Comparison of ENCODE assay signal across 10 cellular contexts in genomic region chr19:1453525-1454371, GRCh38. TPM values are rescaled to one million over a fixed set of nuclear protein-coding genes. Genes with fewer than 3 reads are reported as not detected.
DNase-seq lines count a peak whose midpoint lies in the region; ATAC-seq, FAIRE-seq and TF ChIP-seq lines count a peak whose summit lies in the region.
"Had no signal": no experiment of that assay in that cellular context is flagged by ENCODE, and none has a peak within 500 bp of the region (broad histone marks: within the 10 kb centered on the region; RNA-seq: fewer than 3 reads in every experiment).

No MANE protein-coding gene starts in this region.

- H3K9ac ChIP-seq in HepG2 (ENCODE audit: insufficient read depth, low read depth, low read length) (no peak overlapping the region), smooth muscle cell (ENCODE audit: low read depth) (no peak overlapping the region)

- H3F3A ChIP-seq in smooth muscle cell (ENCODE audit: low read depth): no peaks in the 10 kb centered on the region

- peaks cover 8% of the 10 kb centered on the region; the same call in 1 of the 2 replicates for H4K20me1 ChIP-seq in HepG2 (ENCODE audit: insufficient read depth, low read length)
- H4K20me1 ChIP-seq in smooth muscle cell (ENCODE audit: low read depth): peaks cover 14% of the 10 kb centered on the region

- ATAC-seq in HepG2 (peak; percentile 10), GM18868 (IDR thresholded peaks at IDR 0.05; ENCODE audit: unreplicated experiment) (no peak), HG03342 (IDR thresholded peaks at IDR 0.05; ENCODE audit: unreplicated experiment) (no peak)
- ATAC-seq: upper lobe of right lung had no signal

- H3K4me3 ChIP-seq in HepG2 (replicated peaks in 1 of 3; ENCODE audit: insufficient read depth in 1 of 3, low read depth in 2 of 3, low read length in 3 of 3): peak overlapping the region in 1 of 3 experiments; percentile 57; a peak in 1 of 6 replicates
- no peak overlapping the region for H3K4me3 ChIP-seq in smooth muscle cell
- H3K4me3 ChIP-seq: adrenal gland, upper lobe of right lung had no signal

- H3K9me3 ChIP-seq in HepG2 (ENCODE audit: low read length) (no peaks in the 10 kb centered on the region), smooth muscle cell (replicated peaks; ENCODE audit: low read depth) (no peaks in the 10 kb centered on the region)
- H3K9me3 ChIP-seq: adrenal gland, upper lobe of right lung had no signal

- H3K27ac ChIP-seq in HepG2 (ENCODE audit: extremely low read length, insufficient read depth, low read length) (no peak overlapping the region), smooth muscle cell (ENCODE audit: low read depth) (no peak overlapping the region)
- H3K27ac ChIP-seq: upper lobe of right lung had no signal

- FAIRE-seq in HepG2 (lab: Jason Lieb, UNC): no peak

- H3K36me3 ChIP-seq in HepG2 (replicated peaks in 1 of 2; ENCODE audit: control insufficient read depth in 1 of 2, insufficient read depth in 2 of 2, low read length in 2 of 2) (no peaks in the 10 kb centered on the region), smooth muscle cell (ENCODE audit: low read depth) (no peaks in the 10 kb centered on the region)
- H3K36me3 ChIP-seq: adrenal gland, upper lobe of right lung had no signal

- TF ChIP-seq EP300 in HepG2 (IDR thresholded peaks at IDR 0.05; ENCODE audit: low read depth in 2 of 2, low read length in 2 of 2): no peak
- no peak for TF ChIP-seq EP300 in HepG2 (CRISPR knock-in tag; IDR thresholded peaks at IDR 0.05; ENCODE audit: borderline replicate concordance)

- TF ChIP-seq CTCF in HepG2 (CRISPR knock-in tag; IDR thresholded peaks at IDR 0.05): peak; percentile 22; the same call in 1 of the 2 replicates
- no peak for TF ChIP-seq CTCF in smooth muscle cell (IDR thresholded peaks at IDR 0.05; ENCODE audit: borderline replicate concordance, insufficient read depth, poor library complexity, severe bottlenecking)

- H3K79me2 ChIP-seq in HepG2 (ENCODE audit: insufficient read depth, low read length): no peaks in the 10 kb centered on the region
- H3K79me2 ChIP-seq in smooth muscle cell (ENCODE audit: low read depth): no peaks in the 10 kb centered on the region

- intact Hi-C loops in HepG2 (cut with micrococcal nuclease; ENCODE audit: unreplicated experiment): no loop called here

- DNase-seq in Ammon's horn (ENCODE audit: low spot score) (peak; percentile 98), HK-2 (ENCODE audit: unreplicated experiment) (peak; percentile 89), astrocyte of the hippocampus (ENCODE audit: low read depth, low spot score) (peak; percentile 71), HepG2 (ENCODE audit: low spot score) (no peak), smooth muscle cell (lab: John Stamatoyannopoulos, UW; ENCODE audit: unreplicated experiment) (no peak)
- no peak for DNase-seq in NK-92 treated with Interleukin-12 subunit alpha and Interleukin-12 subunit beta, amount 100 ng/mL, for 24 hours (lab: John Stamatoyannopoulos, UW)
- DNase-seq: upper lobe of right lung had no signal

- H3K4me1 ChIP-seq in HepG2 (ENCODE audit: insufficient read depth, low read length) (peaks cover 48% of the 10 kb centered on the region), smooth muscle cell (ENCODE audit: low read depth) (peaks cover 11% of the 10 kb centered on the region)
- H3K4me1 ChIP-seq: adrenal gland had no signal

- CTCF ChIA-PET in HepG2 (lab: Yijun Ruan, JAX; ENCODE audit: low intra/inter-chr PET ratio, low total read pairs): no interaction called here

- no TSS peak for BruUV-seq in HepG2 (replicated peaks; lab: Mats Ljungman, UMichigan)

- POLR2A ChIA-PET in HepG2 (lab: Yijun Ruan, JAX): interaction anchor here (0.6 to 4.0 kb wide), 7 partner anchors 10 to 185 kb away, joined by 3 to 34 read pairs (median 5); partner anchors contain the start of genes REEP6 and UQCR11

- H2AFZ ChIP-seq in HepG2 (ENCODE audit: low read length): no peak overlapping the region
- H2AFZ ChIP-seq in smooth muscle cell (ENCODE audit: low read depth): no peak overlapping the region

- WGBS in HepG2 (ENCODE audit: low lambda C conversion rate): 1% methylated on average over 12 of the region's 33 CpGs
- WGBS in smooth muscle cell (ENCODE audit: low lambda C conversion rate): 61% methylated on average over 23 of the region's 33 CpGs

- H3K27me3 ChIP-seq in HepG2 (ENCODE audit: control insufficient read depth in 1 of 2, insufficient read depth in 2 of 2, low read length in 2 of 2) (peaks cover 13 to 76% of the 10 kb centered on the region in 2 experiments), smooth muscle cell (ENCODE audit: low read depth) (peaks cover 79% of the 10 kb centered on the region)

- no peak for TF ChIP-seq POLR2A in HepG2 (IDR thresholded peaks at IDR 0.05; ENCODE audit: insufficient read depth in 1 of 2, low read depth in 2 of 2, low read length in 2 of 2)

- H3K4me2 ChIP-seq in HepG2 (ENCODE audit: low read depth, low read length) (peak overlapping the region; percentile 66), smooth muscle cell (no peak overlapping the region)

- no peak for TF ChIP-seq RAD21 in HepG2 (CRISPR knock-in tag; IDR thresholded peaks at IDR 0.05)

- in situ Hi-C loops in HepG2 (cut with HindIII; ENCODE audit: extremely low pct_ligation_motif_present, low pct_unique_long_range_greater_than_20kb): no loop called here

RNA-seq across cellular contexts. Expression of gene APC2, which starts 3.8 kb away (rescaled TPM):
- total RNA-seq in HepG2 (2016; rRNA removed; fragmentation: Illumina TruSeq; extraction: Trizol) (0.22 TPM in 1 of 2 replicates, not detected in the other), smooth muscle cell (0.09 and 0.18 TPM in 2 replicates)
- total RNA-seq in HepG2 (2016; cell fraction: cytosol; rRNA removed; fragmentation: Illumina TruSeq; extraction: Trizol; ENCODE audit: low read depth): under 0.01 TPM in 1 of 2 replicates, not detected in the other
- total RNA-seq in HepG2 (2016; cell fraction: insoluble cytoplasmic fraction; rRNA removed; fragmentation: Illumina TruSeq; extraction: Trizol): 0.02 and 0.27 TPM in 2 replicates
- 0.24 TPM in 1 of 2 replicates, not detected in the other for total RNA-seq in HepG2 (2016; cell fraction: membrane; rRNA removed; fragmentation: Illumina TruSeq; extraction: Trizol)
- total RNA-seq in HepG2 (2016; cell fraction: nucleus; rRNA removed; fragmentation: Illumina TruSeq; extraction: Trizol): 0.25 and 0.28 TPM in 2 replicates
- polyA plus RNA-seq in HepG2 (2011; rRNA removed) (0.08 and 0.16 TPM in 2 replicates), smooth muscle cell (0.30 and 1.0 TPM in 2 replicates)
- polyA plus RNA-seq in HepG2 (2011; cell fraction: cytosol; rRNA removed): 0.04 and 0.07 TPM in 2 replicates
- 0.37 and 0.61 TPM in 2 replicates for polyA plus RNA-seq in HepG2 (2011; cell fraction: nucleus; rRNA removed)
- 0.11 and 0.28 TPM in 2 replicates for polyA plus RNA-seq in HepG2 (2012)
- not detected in 2 replicates for polyA plus RNA-seq in HepG2 (2016; cell fraction: cytosol; fragmentation: Illumina TruSeq; extraction: Trizol; ENCODE audit: low read depth)
- polyA plus RNA-seq in HepG2 (2016; cell fraction: insoluble cytoplasmic fraction; fragmentation: Illumina TruSeq; extraction: Trizol; ENCODE audit: low read depth): not detected in 2 replicates
- polyA plus RNA-seq in HepG2 (2016; cell fraction: membrane; fragmentation: Illumina TruSeq; extraction: Trizol; ENCODE audit: low read depth): not detected in 2 replicates
- polyA plus RNA-seq in HepG2 (2016; cell fraction: nucleus; fragmentation: Illumina TruSeq; extraction: Trizol; ENCODE audit: insufficient read depth, low read depth): 0.18 and 0.40 TPM in 2 replicates
- polyA minus RNA-seq in HepG2 (2011; rRNA and poly(A)+ RNA removed; ENCODE audit: low replicate concordance): 0.40 and 0.77 TPM in 2 replicates
- polyA minus RNA-seq in HepG2 (2011; cell fraction: cytosol; rRNA and poly(A)+ RNA removed): 0.35 and 0.49 TPM in 2 replicates
- polyA minus RNA-seq in HepG2 (2011; cell fraction: nucleus; rRNA and poly(A)+ RNA removed): 0.52 and 0.75 TPM in 2 replicates

RNA-seq across cellular contexts. Expression of gene RPS15, which starts 15.6 kb away (rescaled TPM):
- total RNA-seq in HepG2 (2016; rRNA removed; fragmentation: Illumina TruSeq; extraction: Trizol) (695 and 780 TPM in 2 replicates), smooth muscle cell (2,033 and 2,744 TPM in 2 replicates)
- total RNA-seq in HepG2 (2016; cell fraction: cytosol; rRNA removed; fragmentation: Illumina TruSeq; extraction: Trizol; ENCODE audit: low read depth): 693 and 734 TPM in 2 replicates
- 654 and 886 TPM in 2 replicates for total RNA-seq in HepG2 (2016; cell fraction: insoluble cytoplasmic fraction; rRNA removed; fragmentation: Illumina TruSeq; extraction: Trizol)
- total RNA-seq in HepG2 (2016; cell fraction: membrane; rRNA removed; fragmentation: Illumina TruSeq; extraction: Trizol): 967 and 1,125 TPM in 2 replicates
- total RNA-seq in HepG2 (2016; cell fraction: nucleus; rRNA removed; fragmentation: Illumina TruSeq; extraction: Trizol): 240 and 299 TPM in 2 replicates
- polyA plus RNA-seq in HepG2 (2011; rRNA removed) (1,411 and 1,504 TPM in 2 replicates), smooth muscle cell (1,180 and 1,250 TPM in 2 replicates)
- polyA plus RNA-seq in HepG2 (2011; cell fraction: cytosol; rRNA removed): 2,214 and 3,196 TPM in 2 replicates
- polyA plus RNA-seq in HepG2 (2011; cell fraction: nucleus; rRNA removed): 923 and 1,023 TPM in 2 replicates
- polyA plus RNA-seq in HepG2 (2012): 1,504 and 2,202 TPM in 2 replicates
- 1,868 and 2,054 TPM in 2 replicates for polyA plus RNA-seq in HepG2 (2016; cell fraction: cytosol; fragmentation: Illumina TruSeq; extraction: Trizol; ENCODE audit: low read depth)
- 1,628 and 1,692 TPM in 2 replicates for polyA plus RNA-seq in HepG2 (2016; cell fraction: insoluble cytoplasmic fraction; fragmentation: Illumina TruSeq; extraction: Trizol; ENCODE audit: low read depth)
- polyA plus RNA-seq in HepG2 (2016; cell fraction: membrane; fragmentation: Illumina TruSeq; extraction: Trizol; ENCODE audit: low read depth): 2,328 and 2,419 TPM in 2 replicates
- 895 and 898 TPM in 2 replicates for polyA plus RNA-seq in HepG2 (2016; cell fraction: nucleus; fragmentation: Illumina TruSeq; extraction: Trizol; ENCODE audit: insufficient read depth, low read depth)
- 538 and 916 TPM in 2 replicates for polyA minus RNA-seq in HepG2 (2011; rRNA and poly(A)+ RNA removed; ENCODE audit: low replicate concordance)
- 647 and 682 TPM in 2 replicates for polyA minus RNA-seq in HepG2 (2011; cell fraction: cytosol; rRNA and poly(A)+ RNA removed)
- 109 and 140 TPM in 2 replicates for polyA minus RNA-seq in HepG2 (2011; cell fraction: nucleus; rRNA and poly(A)+ RNA removed)

RNA-seq across cellular contexts. Expression of gene C19orf25, which starts 25.3 kb away (rescaled TPM):
- total RNA-seq in HepG2 (2016; rRNA removed; fragmentation: Illumina TruSeq; extraction: Trizol) (32.3 and 32.4 TPM in 2 replicates), smooth muscle cell (10.0 and 15.2 TPM in 2 replicates)
- total RNA-seq in HepG2 (2016; cell fraction: cytosol; rRNA removed; fragmentation: Illumina TruSeq; extraction: Trizol; ENCODE audit: low read depth): 11.9 and 13.3 TPM in 2 replicates
- total RNA-seq in HepG2 (2016; cell fraction: insoluble cytoplasmic fraction; rRNA removed; fragmentation: Illumina TruSeq; extraction: Trizol): 34.4 and 35.4 TPM in 2 replicates
- 33.2 and 36.2 TPM in 2 replicates for total RNA-seq in HepG2 (2016; cell fraction: membrane; rRNA removed; fragmentation: Illumina TruSeq; extraction: Trizol)
- total RNA-seq in HepG2 (2016; cell fraction: nucleus; rRNA removed; fragmentation: Illumina TruSeq; extraction: Trizol): 15.1 and 17.1 TPM in 2 replicates
- polyA plus RNA-seq in HepG2 (2011; rRNA removed) (14.2 and 19.5 TPM in 2 replicates), smooth muscle cell (27.9 and 42.2 TPM in 2 replicates)
- polyA plus RNA-seq in HepG2 (2011; cell fraction: cytosol; rRNA removed): 18.3 and 24.5 TPM in 2 replicates
- 33.5 and 34.3 TPM in 2 replicates for polyA plus RNA-seq in HepG2 (2011; cell fraction: nucleus; rRNA removed)
- polyA plus RNA-seq in HepG2 (2012): 9.6 and 14.8 TPM in 2 replicates
- 11.7 and 15.7 TPM in 2 replicates for polyA plus RNA-seq in HepG2 (2016; cell fraction: cytosol; fragmentation: Illumina TruSeq; extraction: Trizol; ENCODE audit: low read depth)
- polyA plus RNA-seq in HepG2 (2016; cell fraction: insoluble cytoplasmic fraction; fragmentation: Illumina TruSeq; extraction: Trizol; ENCODE audit: low read depth): 31.7 and 32.0 TPM in 2 replicates
- 25.3 and 26.3 TPM in 2 replicates for polyA plus RNA-seq in HepG2 (2016; cell fraction: membrane; fragmentation: Illumina TruSeq; extraction: Trizol; ENCODE audit: low read depth)
- polyA plus RNA-seq in HepG2 (2016; cell fraction: nucleus; fragmentation: Illumina TruSeq; extraction: Trizol; ENCODE audit: insufficient read depth, low read depth): 30.3 and 33.5 TPM in 2 replicates
- polyA minus RNA-seq in HepG2 (2011; rRNA and poly(A)+ RNA removed; ENCODE audit: low replicate concordance): 15.8 and 20.8 TPM in 2 replicates
- polyA minus RNA-seq in HepG2 (2011; cell fraction: cytosol; rRNA and poly(A)+ RNA removed): 8.7 and 9.4 TPM in 2 replicates
- 13.3 and 13.6 TPM in 2 replicates for polyA minus RNA-seq in HepG2 (2011; cell fraction: nucleus; rRNA and poly(A)+ RNA removed)

RNA-seq across cellular contexts. Expression of gene PCSK4, which starts 36.4 kb away (rescaled TPM):
- 0.52 and 2.0 TPM in 2 replicates for total RNA-seq in HepG2 (2016; rRNA removed; fragmentation: Illumina TruSeq; extraction: Trizol)
- 0.91 and 1.2 TPM in 2 replicates for total RNA-seq in HepG2 (2016; cell fraction: cytosol; rRNA removed; fragmentation: Illumina TruSeq; extraction: Trizol; ENCODE audit: low read depth)
- 1.1 and 1.5 TPM in 2 replicates for total RNA-seq in HepG2 (2016; cell fraction: insoluble cytoplasmic fraction; rRNA removed; fragmentation: Illumina TruSeq; extraction: Trizol)
- 1.5 and 2.0 TPM in 2 replicates for total RNA-seq in HepG2 (2016; cell fraction: membrane; rRNA removed; fragmentation: Illumina TruSeq; extraction: Trizol)
- total RNA-seq in HepG2 (2016; cell fraction: nucleus; rRNA removed; fragmentation: Illumina TruSeq; extraction: Trizol): 1.7 and 3.6 TPM in 2 replicates
- 2.7 and 3.1 TPM in 2 replicates for polyA plus RNA-seq in HepG2 (2011; rRNA removed)
- 0.73 and 1.2 TPM in 2 replicates for polyA plus RNA-seq in HepG2 (2011; cell fraction: cytosol; rRNA removed)
- polyA plus RNA-seq in HepG2 (2011; cell fraction: nucleus; rRNA removed): 62.7 and 100 TPM in 2 replicates
- polyA plus RNA-seq in HepG2 (2012): 2.9 and 3.0 TPM in 2 replicates
- polyA plus RNA-seq in HepG2 (2016; cell fraction: cytosol; fragmentation: Illumina TruSeq; extraction: Trizol; ENCODE audit: low read depth): 0.60 and 0.88 TPM in 2 replicates
- polyA plus RNA-seq in HepG2 (2016; cell fraction: insoluble cytoplasmic fraction; fragmentation: Illumina TruSeq; extraction: Trizol; ENCODE audit: low read depth): 0.61 and 1.1 TPM in 2 replicates
- 1.2 TPM in 2 replicates for polyA plus RNA-seq in HepG2 (2016; cell fraction: membrane; fragmentation: Illumina TruSeq; extraction: Trizol; ENCODE audit: low read depth)
- 11.8 and 12.9 TPM in 2 replicates for polyA plus RNA-seq in HepG2 (2016; cell fraction: nucleus; fragmentation: Illumina TruSeq; extraction: Trizol; ENCODE audit: insufficient read depth, low read depth)
- polyA minus RNA-seq in HepG2 (2011; rRNA and poly(A)+ RNA removed; ENCODE audit: low replicate concordance): 0.84 and 1.6 TPM in 2 replicates
- 0.88 and 1.6 TPM in 2 replicates for polyA minus RNA-seq in HepG2 (2011; cell fraction: cytosol; rRNA and poly(A)+ RNA removed)
- 1.7 and 4.6 TPM in 2 replicates for polyA minus RNA-seq in HepG2 (2011; cell fraction: nucleus; rRNA and poly(A)+ RNA removed)
- total RNA-seq in smooth muscle cell: 1.4 and 1.7 TPM in 2 replicates
- 8.7 and 14.4 TPM in 2 replicates for polyA plus RNA-seq in smooth muscle cell

RNA-seq across cellular contexts. Expression of gene REEP6, which starts 37.2 kb away (rescaled TPM):
- total RNA-seq in HepG2 (2016; rRNA removed; fragmentation: Illumina TruSeq; extraction: Trizol): 15.6 and 28.8 TPM in 2 replicates
- total RNA-seq in HepG2 (2016; cell fraction: cytosol; rRNA removed; fragmentation: Illumina TruSeq; extraction: Trizol; ENCODE audit: low read depth): 21.2 and 31.3 TPM in 2 replicates
- 13.3 and 31.5 TPM in 2 replicates for total RNA-seq in HepG2 (2016; cell fraction: insoluble cytoplasmic fraction; rRNA removed; fragmentation: Illumina TruSeq; extraction: Trizol)
- total RNA-seq in HepG2 (2016; cell fraction: membrane; rRNA removed; fragmentation: Illumina TruSeq; extraction: Trizol): 21.8 and 29.6 TPM in 2 replicates
- 22.0 and 24.7 TPM in 2 replicates for total RNA-seq in HepG2 (2016; cell fraction: nucleus; rRNA removed; fragmentation: Illumina TruSeq; extraction: Trizol)
- polyA plus RNA-seq in HepG2 (2011; rRNA removed): 10.0 and 17.3 TPM in 2 replicates
- polyA plus RNA-seq in HepG2 (2011; cell fraction: cytosol; rRNA removed): 10.9 and 13.3 TPM in 2 replicates
- polyA plus RNA-seq in HepG2 (2011; cell fraction: nucleus; rRNA removed): 15.2 and 19.3 TPM in 2 replicates
- 31.7 and 32.2 TPM in 2 replicates for polyA plus RNA-seq in HepG2 (2012)
- polyA plus RNA-seq in HepG2 (2016; cell fraction: cytosol; fragmentation: Illumina TruSeq; extraction: Trizol; ENCODE audit: low read depth): 40.3 and 49.6 TPM in 2 replicates
- polyA plus RNA-seq in HepG2 (2016; cell fraction: insoluble cytoplasmic fraction; fragmentation: Illumina TruSeq; extraction: Trizol; ENCODE audit: low read depth): 23.2 and 29.9 TPM in 2 replicates
- polyA plus RNA-seq in HepG2 (2016; cell fraction: membrane; fragmentation: Illumina TruSeq; extraction: Trizol; ENCODE audit: low read depth): 43.0 and 49.7 TPM in 2 replicates
- polyA plus RNA-seq in HepG2 (2016; cell fraction: nucleus; fragmentation: Illumina TruSeq; extraction: Trizol; ENCODE audit: insufficient read depth, low read depth): 65.9 and 70.0 TPM in 2 replicates
- 7.1 and 14.8 TPM in 2 replicates for polyA minus RNA-seq in HepG2 (2011; rRNA and poly(A)+ RNA removed; ENCODE audit: low replicate concordance)
- 12.4 and 14.4 TPM in 2 replicates for polyA minus RNA-seq in HepG2 (2011; cell fraction: cytosol; rRNA and poly(A)+ RNA removed)
- 3.5 and 3.6 TPM in 2 replicates for polyA minus RNA-seq in HepG2 (2011; cell fraction: nucleus; rRNA and poly(A)+ RNA removed)
- 5.2 and 7.0 TPM in 2 replicates for total RNA-seq in smooth muscle cell
- polyA plus RNA-seq in smooth muscle cell: 15.1 and 18.7 TPM in 2 replicates

Comparison
In these comparisons a context has a peak if more than half of its experiments do, and no peak if none do; other contexts are left out.
1. DNase-seq: peak in Ammon's horn (single experiment), HK-2 (single experiment) and astrocyte of the hippocampus (single experiment); none in HepG2 (single experiment), NK-92 treated with Interleukin-12 subunit alpha and Interleukin-12 subunit beta, amount 100 ng/mL, for 24 hours (single experiment) and smooth muscle cell (single experiment).